6 cellular contexts compared by ENCODE assay signal in the genomic region with DNA sequence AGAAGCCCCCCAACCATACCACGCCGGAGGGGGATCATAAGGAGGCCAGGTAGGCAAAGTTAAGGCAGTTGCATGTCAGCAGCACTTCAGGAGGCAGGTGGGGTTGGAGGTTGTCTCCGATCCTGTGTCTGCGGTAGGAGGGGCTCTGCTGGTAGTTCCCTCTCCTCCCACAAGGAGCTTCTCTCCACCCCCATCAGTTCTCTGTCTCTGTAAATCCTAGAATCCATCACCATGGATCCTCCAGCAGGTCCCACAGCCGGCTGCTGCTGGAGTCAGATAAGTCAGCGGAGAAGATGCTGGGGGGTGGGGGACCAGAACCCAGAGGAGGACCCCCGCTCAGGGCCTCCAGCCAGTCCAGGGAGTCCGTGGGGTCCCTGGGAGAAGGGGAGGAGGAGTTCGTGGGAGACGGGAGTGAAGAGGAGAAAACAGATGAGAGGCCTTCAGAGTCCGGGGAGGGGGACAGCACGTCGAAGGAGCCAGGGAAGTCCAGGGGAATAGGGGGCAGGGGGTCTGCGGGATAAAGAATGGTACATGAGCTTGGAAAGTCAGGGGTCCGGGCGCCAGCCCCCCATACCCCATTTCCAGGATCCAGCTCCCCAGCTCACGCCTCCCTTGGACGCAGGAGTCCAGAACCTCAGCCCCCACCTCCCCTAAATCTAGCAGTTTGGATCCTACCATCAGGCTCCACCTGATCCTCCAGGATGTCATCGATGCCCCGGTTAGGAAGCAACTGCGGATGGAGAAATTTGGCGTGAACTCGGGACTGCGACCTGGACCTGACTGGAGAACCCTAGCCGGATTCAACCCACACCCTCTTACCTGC. TPM values are rescaled to one million over a fixed set of nuclear protein-coding genes. Genes with fewer than 3 reads are reported as not detected.
A peak's percentile ranks its signal among the peaks of the same experiment; 100 is the strongest.
DNase-seq lines count a peak whose midpoint lies in the region; ATAC-seq and TF ChIP-seq lines count a peak whose summit lies in the region.

No MANE protein-coding gene starts in this region.

- peak overlapping the region; percentile 87 for H3K4me3 Mint-ChIP-seq in glutamatergic neuron (ENCODE audit: unreplicated experiment)

- H3K27ac Mint-ChIP-seq in glutamatergic neuron (ENCODE audit: unreplicated experiment) = no peak overlapping the region

- no peak for TF ChIP-seq EP300 in transverse colon (IDR thresholded peaks at IDR 0.05; ENCODE audit: low read depth)

- peak overlapping the region; percentile 79 for H2AFZ ChIP-seq in DND-41 (ENCODE audit: low read depth, low read length)
- H2AFZ ChIP-seq in OCI-LY7 (ENCODE audit: low read length) = peak overlapping the region; percentile 88

- peaks cover 14% of the 10 kb centered on the region for H3K27me3 Mint-ChIP-seq in glutamatergic neuron (ENCODE audit: unreplicated experiment)

- peak overlapping the region; percentile 55 for H3K27ac ChIP-seq in DND-41 (ENCODE audit: low read length)
- H3K27ac ChIP-seq in OCI-LY7 (ENCODE audit: low read depth, low read length, poor library complexity, severe bottlenecking) = no peak overlapping the region
- peak overlapping the region; percentile 68 to 93 (median 89) for H3K27ac ChIP-seq in transverse colon

- peaks cover 22% of the 10 kb centered on the region for H3K4me1 ChIP-seq in DND-41 (ENCODE audit: insufficient read depth, low read length)
- peaks cover 22% of the 10 kb centered on the region for H3K4me1 ChIP-seq in OCI-LY7 (ENCODE audit: insufficient read depth, low read length, poor library complexity, severe bottlenecking)
- peaks cover 16 to 39% (median 35%) of the 10 kb centered on the region in 4 donors for H3K4me1 ChIP-seq in transverse colon

- H3K79me2 ChIP-seq in DND-41 (ENCODE audit: insufficient read depth, low read length) (peaks cover 14% of the 10 kb centered on the region), OCI-LY7 (ENCODE audit: insufficient read depth, low read depth, low read length) (no peaks in the 10 kb centered on the region)

- POLR2A ChIA-PET in OCI-LY7 (lab: Charles Lee) = interaction anchor here (0.6 to 1.7 kb wide), 3 partner anchors 12 to 72 kb away, joined by 4 to 5 read pairs (median 4); no protein-coding TSS in a partner anchor

- peak overlapping the region; percentile 59 for H3K9ac ChIP-seq in DND-41 (ENCODE audit: low read depth, low read length)

- TF ChIP-seq POLR2A in transverse colon (IDR thresholded peaks at IDR 0.05) = no peak

- H3K36me3 ChIP-seq in DND-41 (ENCODE audit: insufficient read depth, low read length) (no peaks in the 10 kb centered on the region), OCI-LY7 (ENCODE audit: insufficient read depth, low read length) (no peaks in the 10 kb centered on the region), transverse colon (no peaks in the 10 kb centered on the region)

- H3K4me3 ChIP-seq in DND-41 (ENCODE audit: low read depth in 1 of 2, low read length in 2 of 2) (peak overlapping the region; percentile 40 to 74; a peak in 3 of 4 replicates), OCI-LY7 (ENCODE audit: low read depth, low read length, poor library complexity, severe bottlenecking) (peak overlapping the region; percentile 74), transverse colon (peak overlapping the region; percentile 18 to 75 (median 58))

- CTCF ChIA-PET in OCI-LY7 (lab: Charles Lee; ENCODE audit: unreplicated experiment) = no interaction called here

- H3K27me3 ChIP-seq in DND-41 (ENCODE audit: insufficient read depth, low read length, poor library complexity) (no peaks in the 10 kb centered on the region), transverse colon (no peaks in the 10 kb centered on the region)

- no peaks in the 10 kb centered on the region for H3K9me2 ChIP-seq in OCI-LY7 (ENCODE audit: insufficient read depth, low read length)

- H3K4me2 ChIP-seq in DND-41 (ENCODE audit: insufficient read depth, low read length) (peak overlapping the region; percentile 83), OCI-LY7 (ENCODE audit: low read length) (peak overlapping the region; percentile 78)

- intact Hi-C loops in OCI-LY7 (cut with micrococcal nuclease; ENCODE audit: unreplicated experiment) = no loop called here
- intact Hi-C loops in transverse colon (cut with DNase I; ENCODE audit: low total_unique reads) = no loop called here

- ATAC-seq in DND-41 (ENCODE audit: insufficient read depth, low read depth) = no peak

- in situ Hi-C loops in transverse colon (cut with MboI; ENCODE audit: low pct_ligation_motif_present in 1 of 4, low pct_unique_long_range_greater_than_20kb in 1 of 4, low sequenced_read_pairs in 3 of 4) = no loop called here

- no TSS peak for BruUV-seq in OCI-LY7 (replicated peaks; lab: Mats Ljungman, UMichigan)

- peaks cover 3% of the 10 kb centered on the region for H3K36me3 Mint-ChIP-seq in glutamatergic neuron (ENCODE audit: unreplicated experiment)

- H4K20me1 ChIP-seq in DND-41 (ENCODE audit: insufficient read depth, low read length) (no peaks in the 10 kb centered on the region), OCI-LY7 (ENCODE audit: insufficient read depth, low read length) (no peaks in the 10 kb centered on the region)

- TF ChIP-seq CTCF in DND-41 (IDR thresholded peaks at IDR 0.05; ENCODE audit: borderline replicate concordance, extremely low read depth, low read length, poor library complexity, severe bottlenecking) = peak; percentile 26
- peak; percentile 36; the same call in 1 of the 2 replicates for TF ChIP-seq CTCF in OCI-LY7 (conservative IDR thresholded peaks at IDR 0.05; ENCODE audit: low read length)
- TF ChIP-seq CTCF in glutamatergic neuron (IDR thresholded peaks at IDR 0.05; ENCODE audit: partially characterized antibody, unreplicated experiment) = peak; percentile 27
- TF ChIP-seq CTCF in transverse colon (IDR thresholded peaks at IDR 0.05) = peak in 1 of 5 experiments; percentile 31

- DNase-seq in DND-41 = peak; percentile 28
- DNase-seq in OCI-LY7 (ENCODE audit: low spot score) = peak; percentile 30
- DNase-seq in glutamatergic neuron = peak; percentile 38
- DNase-seq in transverse colon = no peak
- no peak for DNase-seq in T-helper 9 cell
- no peak for DNase-seq in GM03348 (ENCODE audit: low spot score)

- H3K9me3 ChIP-seq in DND-41 (ENCODE audit: insufficient read depth, low read length, severe bottlenecking) (no peaks in the 10 kb centered on the region), OCI-LY7 (ENCODE audit: low read length) (no peaks in the 10 kb centered on the region), transverse colon (no peaks in the 10 kb centered on the region)

- peaks cover 3% of the 10 kb centered on the region for H3K9me3 Mint-ChIP-seq in glutamatergic neuron (ENCODE audit: unreplicated experiment)

- peaks cover 3% of the 10 kb centered on the region for H3K4me1 Mint-ChIP-seq in glutamatergic neuron (ENCODE audit: low read depth, unreplicated experiment)

- WGBS in transverse colon (ENCODE audit: low coverage in 1 of 2), 2 donors = 17% methylated on average over 25 of the region's 25 CpGs; no CpG with 5 or more reads in 1 of the 2 donors

RNA-seq across cellular contexts. Expression of gene MAMSTR, which starts 6.3 kb away (rescaled TPM):
- 1.1 and 1.2 TPM in 2 replicates for total RNA-seq in OCI-LY7 (2014; rRNA removed; shearing (Covaris generic))
- total RNA-seq in OCI-LY7 (2022) (1.2 and 1.8 TPM in 2 replicates), glutamatergic neuron (ENCODE audit: unreplicated experiment) (2.7 TPM), transverse colon (1 to 10 TPM in 2 of 4 donors, under 1 TPM in 1, not detected in 1; 0.55 to 2.2 (median 1.6) TPM)

RNA-seq across cellular contexts. Expression of gene FUT2, which starts 17.5 kb away (rescaled TPM):
- not detected in 2 replicates for total RNA-seq in OCI-LY7 (2014; rRNA removed; shearing (Covaris generic))
- not detected in 2 replicates for total RNA-seq in OCI-LY7 (2022)
- 0.22 TPM for total RNA-seq in glutamatergic neuron (ENCODE audit: unreplicated experiment)
- 10 to 100 TPM; 32.5 to 68.6 (median 55.1) TPM for total RNA-seq in transverse colon

RNA-seq across cellular contexts. Expression of gene RASIP1, which starts 27.2 kb away (rescaled TPM):
- total RNA-seq in OCI-LY7 (2014; rRNA removed; shearing (Covaris generic)) = 0.09 TPM in 1 of 2 replicates, not detected in the other
- 0.31 and 0.36 TPM in 2 replicates for total RNA-seq in OCI-LY7 (2022)
- total RNA-seq in glutamatergic neuron (ENCODE audit: unreplicated experiment) = 6.2 TPM
- 10 to 100 TPM in 2 of 4 donors, 1 to 10 TPM in 2; 3.0 to 11.1 (median 7.0) TPM for total RNA-seq in transverse colon

RNA-seq across cellular contexts. Expression of gene IZUMO1, which starts 33.5 kb away (rescaled TPM):
- not detected in 2 replicates for total RNA-seq in OCI-LY7 (2014; rRNA removed; shearing (Covaris generic))
- total RNA-seq in OCI-LY7 (2022) (not detected in 2 replicates), glutamatergic neuron (ENCODE audit: unreplicated experiment) (not detected), transverse colon (not detected)

RNA-seq across cellular contexts. Expression of gene FUT1, which starts 39.2 kb away (rescaled TPM):
- 0.03 and 0.08 TPM in 2 replicates for total RNA-seq in OCI-LY7 (2014; rRNA removed; shearing (Covaris generic))
- total RNA-seq in OCI-LY7 (2022) (not detected in 2 replicates), glutamatergic neuron (ENCODE audit: unreplicated experiment) (4.4 TPM), transverse colon (under 1 TPM; 0.27 to 1.00 (median 0.58) TPM)

Comparison
In these comparisons a context has a peak if more than half of its experiments do, and no peak if none do; other contexts are left out.
1. DNase-seq: peak in DND-41 (single experiment), OCI-LY7 (single experiment) and glutamatergic neuron (single experiment); none in transverse colon (single experiment), T-helper 9 cell (single experiment) and GM03348 (single experiment).
2. RNA of gene FUT2, which starts 17.5 kb away (total RNA-seq): 32.5 to 68.6 TPM in transverse colon; 0.22 TPM in glutamatergic neuron (single experiment) and not detected in OCI-LY7; every median in the first group is over 10 times any median in the second.
3. Peak in every context shown above with its lines, with median percentiles within 50 percentile points of each other: H3K4me3 ChIP-seq.